In genomic region chr12:49223122-49223521, GRCh38 we compare ENCODE assay signal across 15 cellular contexts. TPM values are rescaled to one million over a fixed set of nuclear protein-coding genes. Genes with fewer than 3 reads are reported as not detected.
DNase-seq lines count a peak whose midpoint lies in the region; ATAC-seq and TF ChIP-seq lines count a peak whose summit lies in the region.
"Had no signal": no experiment of that assay in that cellular context is flagged by ENCODE, and none has a peak within 500 bp of the region (broad histone marks: within the 10 kb centered on the region; RNA-seq: fewer than 3 reads in every experiment).

No MANE protein-coding gene starts in this region.

- H3K4me2 ChIP-seq in osteoblast (ENCODE audit: insufficient read depth, low read length) = peak overlapping the region; percentile 46
- H3K4me2 ChIP-seq: A549 had no signal

- DNase-seq in heart left ventricle (no peak), left cardiac atrium (no peak), osteoblast (ENCODE audit: insufficient read length, low spot score, missing footprints) (no peak), uterus (no peak), amygdala (lab: John Stamatoyannopoulos, UW) (no peak), SHP77 (lab: John Stamatoyannopoulos, UW) (no peak), medulla oblongata (ENCODE audit: extremely low spot score) (no peak)
- DNase-seq: activated CD4-positive, alpha-beta T cell treated with anti-CD3 and anti-CD28 coated beads, Interleukin-2, amount 50 U/mL, for 4 hours; Caco-2; central memory CD4-positive, alpha-beta T cell; H9; NCI-H2227 treated with DMSO at 0.1 percent for 48 hours had no signal

- no peaks in the 10 kb centered on the region for H3K27me3 ChIP-seq in heart left ventricle
- no peaks in the 10 kb centered on the region for H3K27me3 ChIP-seq in ectodermal cell (ENCODE audit: control insufficient read depth, insufficient read depth, low read length, poor library complexity, severe bottlenecking)
- H3K27me3 ChIP-seq in osteoblast (ENCODE audit: insufficient read depth, low read length) = no peaks in the 10 kb centered on the region
- H3K27me3 ChIP-seq in uterus = no peaks in the 10 kb centered on the region

- no peaks in the 10 kb centered on the region for H4K20me1 ChIP-seq in osteoblast (ENCODE audit: insufficient read depth, low read length)

- TF ChIP-seq CTCF in heart left ventricle (IDR thresholded peaks at IDR 0.05) (no peak), osteoblast (IDR thresholded peaks at IDR 0.05; ENCODE audit: extremely low read depth, low read depth, low read length) (no peak), uterus (IDR thresholded peaks at IDR 0.05) (no peak)

- no peak for ATAC-seq in heart left ventricle
- ATAC-seq in left cardiac atrium = no peak
- ATAC-seq: Panc1 had no signal

- H2AFZ ChIP-seq in osteoblast (ENCODE audit: low read length) = peak overlapping the region; percentile 72

- TF ChIP-seq POLR2A in heart left ventricle (IDR thresholded peaks at IDR 0.05) (no peak), uterus (IDR thresholded peaks at IDR 0.05) (no peak)

- no peaks in the 10 kb centered on the region for H3K79me2 ChIP-seq in osteoblast (ENCODE audit: insufficient read depth, low read length)

- H3K36me3 ChIP-seq in heart left ventricle (no peaks in the 10 kb centered on the region), ectodermal cell (ENCODE audit: control insufficient read depth, insufficient read depth, low read length) (no peaks in the 10 kb centered on the region), osteoblast (ENCODE audit: insufficient read depth, low read length) (no peaks in the 10 kb centered on the region), uterus (no peaks in the 10 kb centered on the region)

- intact Hi-C loops in heart left ventricle (cut with DNase I) (no loop called here), left cardiac atrium (cut with DNase I) (no loop called here), uterus (cut with DNase I; ENCODE audit: low total_unique reads) (no loop called here)

- H3K4me3 ChIP-seq in heart left ventricle = no peak overlapping the region
- H3K4me3 ChIP-seq in ectodermal cell (ENCODE audit: insufficient read depth, low read depth, low read length) = no peak overlapping the region
- no peak overlapping the region for H3K4me3 ChIP-seq in osteoblast (ENCODE audit: insufficient read depth, low read length)
- no peak overlapping the region for H3K4me3 ChIP-seq in uterus
- H3K4me3 ChIP-seq: A549 had no signal

- no peaks in the 10 kb centered on the region for H3K9me3 ChIP-seq in heart left ventricle
- H3K9me3 ChIP-seq in ectodermal cell (ENCODE audit: control insufficient read depth, low read length) = no peaks in the 10 kb centered on the region
- no peaks in the 10 kb centered on the region for H3K9me3 ChIP-seq in osteoblast (ENCODE audit: low read depth, low read length)
- H3K9me3 ChIP-seq in uterus = no peaks in the 10 kb centered on the region
- H3K9me3 ChIP-seq: A549, Caco-2 had no signal

- H3K4me1 ChIP-seq in heart left ventricle (peaks cover 0 to 58% (median 8%) of the 10 kb centered on the region in 12 donors), ectodermal cell (ENCODE audit: control insufficient read depth, insufficient read depth, low read length) (peaks cover 9% of the 10 kb centered on the region), osteoblast (ENCODE audit: insufficient read depth, low read length) (peaks cover 7% of the 10 kb centered on the region), uterus (no peaks in the 10 kb centered on the region)
- H3K4me1 ChIP-seq: A549, Caco-2 had no signal

- H3K27ac ChIP-seq in heart left ventricle (peak overlapping the region in 11 of 12 donors; percentile 47 to 93 (median 73)), ectodermal cell (ENCODE audit: insufficient read depth, low read depth, low read length, poor library complexity, severe bottlenecking) (peak overlapping the region; percentile 31), osteoblast (ENCODE audit: low read depth, low read length) (peak overlapping the region; percentile 72), uterus (peak overlapping the region; percentile 79 to 88)
- H3K27ac ChIP-seq: A549 had no signal

- 89 to 98% (median 94%) methylated on average over 1 of the region's 1 CpG for whole genome bisulfite sequencing in heart left ventricle, 4 donors
- 95 to 100% methylated on average over 1 of the region's 1 CpG for WGBS in ectodermal cell, 2 experiments

RNA-seq across cellular contexts. Expression of gene TUBA1A, which starts 34.2 kb away (rescaled TPM):
- 100 to 1,000 TPM; 122 to 280 (median 184) TPM for total RNA-seq in heart left ventricle
- 100 to 1,000 TPM in 1 of 2 donors, 10 to 100 TPM in 1; 71.5 to 238 TPM for polyA plus RNA-seq in heart left ventricle
- total RNA-seq in left cardiac atrium = 100 to 1,000 TPM; 119 to 134 TPM
- 1,671 TPM for polyA plus RNA-seq in ectodermal cell (2013, experiment 1 of 4)
- polyA plus RNA-seq in ectodermal cell (2013, experiment 2 of 4) = 1,656 TPM
- 1,432 TPM for polyA plus RNA-seq in ectodermal cell (2013, experiment 3 of 4)
- polyA plus RNA-seq in ectodermal cell (2013, experiment 4 of 4) = 1,669 TPM
- total RNA-seq in osteoblast = 478 and 491 TPM in 2 replicates
- 100 to 1,000 TPM; 241 to 900 (median 352) TPM for total RNA-seq in uterus

RNA-seq across cellular contexts. Expression of gene TUBA1C, which starts 41.8 kb away (rescaled TPM):
- 100 to 1,000 TPM in 2 of 9 donors, 10 to 100 TPM in 7; 35.2 to 298 (median 68.8) TPM for total RNA-seq in heart left ventricle
- 100 to 1,000 TPM in 1 of 2 donors, 10 to 100 TPM in 1; 45.3 to 554 TPM for polyA plus RNA-seq in heart left ventricle
- 10 to 100 TPM; 68.0 to 99.9 TPM for total RNA-seq in left cardiac atrium
- polyA plus RNA-seq in ectodermal cell (2013, experiment 1 of 4) = 483 TPM
- polyA plus RNA-seq in ectodermal cell (2013, experiment 2 of 4) = 449 TPM
- 493 TPM for polyA plus RNA-seq in ectodermal cell (2013, experiment 3 of 4)
- polyA plus RNA-seq in ectodermal cell (2013, experiment 4 of 4) = 518 TPM
- 307 and 321 TPM in 2 replicates for total RNA-seq in osteoblast
- 10 to 100 TPM; 30.7 to 90.0 (median 74.6) TPM for total RNA-seq in uterus

Comparison
In these comparisons a context has a peak if more than half of its experiments do, and no peak if none do; other contexts are left out.
1. H3K27ac ChIP-seq: peak in every context shown above with its lines; median percentile 84 in uterus; 73 in heart left ventricle; 72 in osteoblast; 31 in ectodermal cell.